1 cellular context compared by ENCODE assay signal in genomic region chr15:65613365-65613764, GRCh38.
TF ChIP-seq lines count a peak whose summit lies in the region.

No MANE protein-coding gene starts in this region.

TF ChIP-seq in K562, 482 proteins besides CTCF, POLR2A, EP300 and RAD21:
- TF ChIP-seq, protein P1, sequence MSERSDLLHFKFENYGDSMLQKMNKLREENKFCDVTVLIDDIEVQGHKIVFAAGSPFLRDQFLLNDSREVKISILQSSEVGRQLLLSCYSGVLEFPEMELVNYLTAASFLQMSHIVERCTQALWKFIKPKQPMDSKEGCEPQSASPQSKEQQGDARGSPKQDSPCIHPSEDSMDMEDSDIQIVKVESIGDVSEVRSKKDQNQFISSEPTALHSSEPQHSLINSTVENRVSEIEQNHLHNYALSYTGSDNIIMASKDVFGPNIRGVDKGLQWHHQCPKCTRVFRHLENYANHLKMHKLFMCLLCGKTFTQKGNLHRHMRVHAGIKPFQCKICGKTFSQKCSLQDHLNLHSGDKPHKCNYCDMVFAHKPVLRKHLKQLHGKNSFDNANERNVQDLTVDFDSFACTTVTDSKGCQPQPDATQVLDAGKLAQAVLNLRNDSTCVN (CRISPR knock-in tag; IDR thresholded peaks at IDR 0.05) = no peak
- no peak for TF ChIP-seq MAFK (IDR thresholded peaks at IDR 0.05; ENCODE audit: low read length)
- peak; percentile 40 for TF ChIP-seq DPF2 (IDR thresholded peaks at IDR 0.05)
- TF ChIP-seq KAT2B (IDR thresholded peaks at IDR 0.05; ENCODE audit: low read depth, low read length) = no peak
- TF ChIP-seq EP400 (IDR thresholded peaks at IDR 0.05) = peak; percentile 18; the same call in 1 of the 2 replicates
- TF ChIP-seq DMBX1 (CRISPR knock-in tag; IDR thresholded peaks at IDR 0.05; ENCODE audit: borderline replicate concordance) = no peak
- TF ChIP-seq, protein P2, sequence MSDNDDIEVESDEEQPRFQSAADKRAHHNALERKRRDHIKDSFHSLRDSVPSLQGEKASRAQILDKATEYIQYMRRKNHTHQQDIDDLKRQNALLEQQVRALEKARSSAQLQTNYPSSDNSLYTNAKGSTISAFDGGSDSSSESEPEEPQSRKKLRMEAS (CRISPR knock-in tag; IDR thresholded peaks at IDR 0.05) = 0 out of 2 replicates have a peak, but pooled peaks have one; percentile 33
- TF ChIP-seq EWSR1 (IDR thresholded peaks at IDR 0.05; ENCODE audit: borderline replicate concordance, low read depth, partially characterized antibody) = no peak
- no peak for TF ChIP-seq HOXB6 (CRISPR knock-in tag; IDR thresholded peaks at IDR 0.05; ENCODE audit: borderline replicate concordance)
- TF ChIP-seq CXXC5 (CRISPR knock-in tag; IDR thresholded peaks at IDR 0.05) = 0 out of 2 replicates have a peak, but pooled peaks have one; percentile 18
- TF ChIP-seq MGA (IDR thresholded peaks at IDR 0.05) = peak; percentile 50; the same call in 1 of the 2 replicates
- TF ChIP-seq L3MBTL2 (IDR thresholded peaks at IDR 0.05) = peak; percentile 28; the same call in 1 of the 2 replicates
- TF ChIP-seq ZNF146 (CRISPR knock-in tag; IDR thresholded peaks at IDR 0.05; ENCODE audit: unreplicated experiment) = no peak
- TF ChIP-seq, protein P3, sequence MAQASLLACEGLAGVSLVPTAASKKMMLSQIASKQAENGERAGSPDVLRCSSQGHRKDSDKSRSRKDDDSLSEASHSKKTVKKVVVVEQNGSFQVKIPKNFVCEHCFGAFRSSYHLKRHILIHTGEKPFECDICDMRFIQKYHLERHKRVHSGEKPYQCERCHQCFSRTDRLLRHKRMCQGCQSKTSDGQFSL (CRISPR knock-in tag; IDR thresholded peaks at IDR 0.05) = peak; percentile 56; the same call in 1 of the 2 replicates
- TF ChIP-seq, protein P3 (tag; IDR thresholded peaks at IDR 0.05) = no peak
- TF ChIP-seq ZNF583 (CRISPR knock-in tag; IDR thresholded peaks at IDR 0.05) = no peak
- TF ChIP-seq ZSCAN29 (IDR thresholded peaks at IDR 0.05) = no peak
- TF ChIP-seq, protein P4, sequence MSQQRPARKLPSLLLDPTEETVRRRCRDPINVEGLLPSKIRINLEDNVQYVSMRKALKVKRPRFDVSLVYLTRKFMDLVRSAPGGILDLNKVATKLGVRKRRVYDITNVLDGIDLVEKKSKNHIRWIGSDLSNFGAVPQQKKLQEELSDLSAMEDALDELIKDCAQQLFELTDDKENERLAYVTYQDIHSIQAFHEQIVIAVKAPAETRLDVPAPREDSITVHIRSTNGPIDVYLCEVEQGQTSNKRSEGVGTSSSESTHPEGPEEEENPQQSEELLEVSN (IDR thresholded peaks at IDR 0.05; ENCODE audit: borderline replicate concordance in 1 of 2, extremely low read depth in 1 of 2, insufficient read depth in 1 of 2, insufficient read length in 1 of 2, low read depth in 1 of 2, low read length in 1 of 2, poor library complexity in 1 of 2, severe bottlenecking in 1 of 2) = no peak
- TF ChIP-seq, protein P5, sequence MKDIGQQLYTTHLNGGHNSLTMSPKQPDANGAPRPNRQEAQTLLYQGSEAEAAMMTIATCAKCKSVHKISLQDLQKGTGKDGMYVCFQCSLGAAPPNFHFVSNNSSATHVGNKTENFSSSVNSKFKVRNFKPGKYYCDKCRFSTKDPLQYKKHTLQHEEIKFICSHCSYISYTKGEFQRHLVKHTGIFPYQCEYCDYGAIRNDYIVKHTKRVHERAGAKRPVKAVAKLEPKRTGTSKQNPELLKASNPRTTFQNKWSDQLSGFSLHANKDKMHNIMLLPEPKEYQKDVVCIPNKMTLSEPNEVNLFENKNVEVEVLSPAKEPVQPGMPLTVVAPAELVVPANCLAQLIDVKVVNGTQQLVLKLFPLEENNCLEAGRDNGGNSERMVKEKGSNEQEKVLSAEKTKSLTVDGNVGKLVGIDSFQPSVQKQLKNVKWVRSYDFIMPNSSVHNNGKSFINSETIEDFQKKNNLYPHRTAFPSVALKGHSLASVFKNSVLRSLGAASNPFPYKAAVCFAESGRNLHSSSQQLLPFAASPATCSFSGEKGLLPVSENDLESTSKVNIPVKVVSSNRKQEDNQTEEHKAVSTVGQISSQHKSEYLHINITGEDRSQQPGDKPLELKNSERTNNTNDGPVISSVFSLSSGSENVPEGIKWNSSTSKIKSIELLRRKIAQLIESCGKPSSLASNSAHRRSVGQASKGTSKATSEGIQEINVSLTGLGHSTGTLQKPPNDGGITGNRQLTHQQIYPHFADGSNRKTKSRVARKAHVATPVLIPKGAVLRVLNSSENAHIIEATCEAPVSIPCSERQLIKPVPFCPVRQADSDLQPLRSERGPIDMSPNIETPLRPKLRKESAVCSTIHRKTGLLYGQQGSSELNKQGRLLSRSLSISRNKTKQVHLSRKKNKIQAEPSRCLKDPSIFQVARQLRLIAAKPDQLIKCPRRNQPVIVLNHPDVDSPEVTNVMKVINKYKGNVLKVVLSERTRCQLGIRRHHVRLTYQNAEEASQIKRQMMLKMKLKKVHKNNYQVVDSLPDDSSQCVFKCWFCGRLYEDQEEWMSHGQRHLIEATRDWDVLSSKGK (CRISPR knock-in tag; IDR thresholded peaks at IDR 0.05) = no peak
